19 cellular contexts compared by ENCODE assay signal in the genomic region with DNA sequence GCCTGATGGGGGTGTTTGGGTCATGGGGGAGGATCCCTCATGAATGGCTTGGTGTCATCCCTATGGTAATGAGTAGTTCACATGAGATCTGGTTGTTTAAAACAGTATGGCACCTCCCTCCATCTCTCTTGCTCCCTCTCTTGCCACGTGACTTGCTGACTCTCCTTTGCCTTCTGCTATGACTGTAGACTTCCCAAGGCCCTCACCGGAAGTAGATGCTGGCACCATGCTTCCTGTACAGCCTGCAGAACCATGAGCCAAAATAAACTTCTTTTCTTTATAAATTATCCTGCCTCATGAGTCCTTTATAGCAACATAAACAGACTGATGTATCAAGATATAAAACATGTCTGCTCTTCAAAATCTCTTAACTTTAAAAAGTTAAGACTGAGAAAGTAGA.
DNase-seq lines count a peak whose midpoint lies in the region; ATAC-seq, FAIRE-seq and TF ChIP-seq lines count a peak whose summit lies in the region.
"Had no signal": no experiment of that assay in that cellular context is flagged by ENCODE, and none has a peak within 500 bp of the region (broad histone marks: within the 10 kb centered on the region; RNA-seq: fewer than 3 reads in every experiment).

No MANE protein-coding gene starts in this region.

- H3K79me2 ChIP-seq in endothelial cell of umbilical vein (ENCODE audit: control insufficient read depth, insufficient read depth, low read length), result no peaks in the 10 kb centered on the region

- FAIRE-seq in endothelial cell of umbilical vein (lab: Jason Lieb, UNC), result peak; percentile 48
- FAIRE-seq: A204.1, H54, HTR-8/SVneo had no signal

- peak; percentile 33 for DNase-seq in activated CD8-positive, alpha-beta T cell treated with anti-CD3 and anti-CD28 coated beads for 36 hours
- DNase-seq in activated CD8-positive, alpha-beta T cell treated with anti-CD3 and anti-CD28 coated beads, Interleukin-2, amount 10 ng/mL, durations not matched to agents 7 days and 5 days, result no peak
- DNase-seq in HT1080 (ENCODE audit: low read depth), result peak; percentile 61
- DNase-seq in endothelial cell of umbilical vein (ENCODE audit: low read depth, low spot score), result peak; percentile 67
- DNase-seq in pulmonary artery endothelial cell (ENCODE audit: low read depth, low spot score), result peak; percentile 27
- DNase-seq in HFFc6, result no peak
- DNase-seq in NCI-H2029 treated with DMSO at 0.1 percent for 48 hours (lab: John Stamatoyannopoulos, UW), result no peak
- DNase-seq: Calu3; CD4-positive, alpha-beta memory T cell; NCI-H1105 treated with DMSO at 0.1 percent for 48 hours; NCI-H1694; NCI-H748 treated with DMSO at 0.1 percent for 48 hours; NK-92 treated with Interleukin-12 subunit alpha and Interleukin-12 subunit beta, amount 100 ng/mL, for 24 hours; SIG-M5 had no signal

- TF ChIP-seq CTCF in activated CD8-positive, alpha-beta T cell treated with anti-CD3 and anti-CD28 coated beads for 36 hours (IDR thresholded peaks at IDR 0.05), result no peak
- TF ChIP-seq CTCF in endothelial cell of umbilical vein (IDR thresholded peaks at IDR 0.05; ENCODE audit: extremely low read depth in 1 of 2, insufficient read depth in 1 of 2, low read depth in 1 of 2, low read length in 2 of 2) (no peak), HFFc6 (IDR thresholded peaks at IDR 0.05) (no peak)

- no peaks in the 10 kb centered on the region for H4K20me1 ChIP-seq in endothelial cell of umbilical vein (replicated peaks; ENCODE audit: control insufficient read depth, extremely low read depth, insufficient read depth, low read length)

- no peak overlapping the region for H3K9ac ChIP-seq in endothelial cell of umbilical vein (replicated peaks; ENCODE audit: extremely low read depth, insufficient read depth, low read length)

- no peaks in the 10 kb centered on the region for H3K36me3 ChIP-seq in endothelial cell of umbilical vein (ENCODE audit: control insufficient read depth in 2 of 2, extremely low read depth in 1 of 2, insufficient read depth in 2 of 2, low read length in 2 of 2)

- no peak for TF ChIP-seq POLR2A in endothelial cell of umbilical vein (IDR thresholded peaks at IDR 0.05; ENCODE audit: low read depth, low read length)

- peaks cover 5% of the 10 kb centered on the region for H3K36me3 Mint-ChIP-seq in activated CD8-positive, alpha-beta T cell treated with anti-CD3 and anti-CD28 coated beads for 36 hours (ENCODE audit: low read depth)
- peaks cover 7% of the 10 kb centered on the region for H3K36me3 Mint-ChIP-seq in activated CD8-positive, alpha-beta T cell treated with anti-CD3 and anti-CD28 coated beads, Interleukin-2, amount 10 ng/mL, durations not matched to agents 7 days and 5 days (ENCODE audit: low read depth)
- peaks cover 8% of the 10 kb centered on the region; the same call in 1 of the 2 replicates for H3K36me3 Mint-ChIP-seq in HFFc6 (ENCODE audit: low read depth)

- POLR2A ChIA-PET in activated CD8-positive, alpha-beta T cell treated with anti-CD3 and anti-CD28 coated beads for 36 hours (lab: Charles Lee), result no interaction called here
- POLR2A ChIA-PET in activated CD8-positive, alpha-beta T cell treated with anti-CD3 and anti-CD28 coated beads, Interleukin-2, amount 10 ng/mL, durations not matched to agents 7 days and 5 days (lab: Charles Lee), result no interaction called here
- POLR2A ChIA-PET in endothelial cell of umbilical vein (lab: Charles Lee), result no interaction called here

- H3K9me3 Mint-ChIP-seq in activated CD8-positive, alpha-beta T cell treated with anti-CD3 and anti-CD28 coated beads for 36 hours, result no peaks in the 10 kb centered on the region
- peaks cover 8% of the 10 kb centered on the region for H3K9me3 Mint-ChIP-seq in activated CD8-positive, alpha-beta T cell treated with anti-CD3 and anti-CD28 coated beads, Interleukin-2, amount 10 ng/mL, durations not matched to agents 7 days and 5 days (ENCODE audit: insufficient read depth)
- H3K9me3 Mint-ChIP-seq in HFFc6, result no peaks in the 10 kb centered on the region

- no peaks in the 10 kb centered on the region for H3K9me3 ChIP-seq in endothelial cell of umbilical vein (replicated peaks; ENCODE audit: control insufficient read depth, insufficient read depth, low read length)

- BruUV-seq in endothelial cell of umbilical vein (replicated peaks; lab: Mats Ljungman, UMichigan), result no TSS peak

- CTCF ChIA-PET in activated CD8-positive, alpha-beta T cell treated with anti-CD3 and anti-CD28 coated beads for 36 hours (lab: Charles Lee), result no interaction called here
- CTCF ChIA-PET in activated CD8-positive, alpha-beta T cell treated with anti-CD3 and anti-CD28 coated beads, Interleukin-2, amount 10 ng/mL, durations not matched to agents 7 days and 5 days (lab: Charles Lee), result no interaction called here
- CTCF ChIA-PET in endothelial cell of umbilical vein (lab: Charles Lee), result no interaction called here

- no peaks in the 10 kb centered on the region for H3K27me3 Mint-ChIP-seq in activated CD8-positive, alpha-beta T cell treated with anti-CD3 and anti-CD28 coated beads for 36 hours
- no peaks in the 10 kb centered on the region for H3K27me3 Mint-ChIP-seq in activated CD8-positive, alpha-beta T cell treated with anti-CD3 and anti-CD28 coated beads, Interleukin-2, amount 10 ng/mL, durations not matched to agents 7 days and 5 days (ENCODE audit: low read depth)
- H3K27me3 Mint-ChIP-seq in HFFc6 (ENCODE audit: insufficient read depth), result no peaks in the 10 kb centered on the region; the same call in 1 of the 2 replicates
- H3K27me3 Mint-ChIP-seq: CD4-positive, alpha-beta memory T cell had no signal

- H3K9me1 ChIP-seq in endothelial cell of umbilical vein (replicated peaks; ENCODE audit: control insufficient read depth, extremely low read depth, insufficient read depth, low read length), result no peaks in the 10 kb centered on the region

- dilution Hi-C loops in endothelial cell of umbilical vein (cut with MboI; ENCODE audit: extremely low pct_ligation_motif_present, low sequenced_read_pairs), result no loop called here

- H3K27ac Mint-ChIP-seq in activated CD8-positive, alpha-beta T cell treated with anti-CD3 and anti-CD28 coated beads for 36 hours, result no peak overlapping the region
- no peak overlapping the region for H3K27ac Mint-ChIP-seq in activated CD8-positive, alpha-beta T cell treated with anti-CD3 and anti-CD28 coated beads, Interleukin-2, amount 10 ng/mL, durations not matched to agents 7 days and 5 days
- H3K27ac Mint-ChIP-seq in HFFc6, result no peak overlapping the region; the same call in 1 of the 2 replicates
- H3K27ac Mint-ChIP-seq: CD4-positive, alpha-beta memory T cell had no signal

- peak overlapping the region; percentile 59 for H3K27ac ChIP-seq in endothelial cell of umbilical vein (ENCODE audit: insufficient read depth, low read depth, low read length)

- peaks cover 5% of the 10 kb centered on the region for H3K4me1 Mint-ChIP-seq in activated CD8-positive, alpha-beta T cell treated with anti-CD3 and anti-CD28 coated beads for 36 hours (ENCODE audit: low read depth)
- H3K4me1 Mint-ChIP-seq in activated CD8-positive, alpha-beta T cell treated with anti-CD3 and anti-CD28 coated beads, Interleukin-2, amount 10 ng/mL, durations not matched to agents 7 days and 5 days (ENCODE audit: low read depth), result peaks cover 6% of the 10 kb centered on the region
- peaks cover 7% of the 10 kb centered on the region for H3K4me1 Mint-ChIP-seq in HFFc6 (ENCODE audit: low read depth)

- H3K27me3 ChIP-seq in endothelial cell of umbilical vein (ENCODE audit: control insufficient read depth in 2 of 2, insufficient read depth in 2 of 2, low read length in 2 of 2), result no peaks in the 10 kb centered on the region

- no peak overlapping the region for H3K4me3 ChIP-seq in endothelial cell of umbilical vein (replicated peaks in 1 of 3; ENCODE audit: insufficient read depth in 1 of 3, low read depth in 1 of 3, low read length in 3 of 3)

- no peak overlapping the region for H3K4me3 Mint-ChIP-seq in activated CD8-positive, alpha-beta T cell treated with anti-CD3 and anti-CD28 coated beads for 36 hours
- no peak overlapping the region for H3K4me3 Mint-ChIP-seq in activated CD8-positive, alpha-beta T cell treated with anti-CD3 and anti-CD28 coated beads, Interleukin-2, amount 10 ng/mL, durations not matched to agents 7 days and 5 days
- H3K4me3 Mint-ChIP-seq in HFFc6, result no peak overlapping the region
- H3K4me3 Mint-ChIP-seq: CD4-positive, alpha-beta memory T cell had no signal

- peak overlapping the region; percentile 3 for H2AFZ ChIP-seq in endothelial cell of umbilical vein (ENCODE audit: low read depth, low read length)

- peak; percentile 67 for ATAC-seq in activated CD8-positive, alpha-beta T cell treated with anti-CD3 and anti-CD28 coated beads for 36 hours
- no peak for ATAC-seq in activated CD8-positive, alpha-beta T cell treated with anti-CD3 and anti-CD28 coated beads, Interleukin-2, amount 10 ng/mL, durations not matched to agents 7 days and 5 days
- ATAC-seq in HG03135 (IDR thresholded peaks at IDR 0.05; ENCODE audit: unreplicated experiment), result no peak
- ATAC-seq: SK-N-SH treated with all-trans-retinoic acid at 6 μM for 48 hours had no signal

- intact Hi-C loops in activated CD8-positive, alpha-beta T cell treated with anti-CD3 and anti-CD28 coated beads for 36 hours (cut with micrococcal nuclease), result no loop called here
- intact Hi-C loops in endothelial cell of umbilical vein (cut with micrococcal nuclease), result no loop called here

- H3K4me1 ChIP-seq in endothelial cell of umbilical vein (ENCODE audit: control insufficient read depth, extremely low read depth, insufficient read depth, low read length), result peaks cover 8% of the 10 kb centered on the region

- H3K4me2 ChIP-seq in endothelial cell of umbilical vein (ENCODE audit: insufficient read depth, low read length), result peak overlapping the region; percentile 63

TF ChIP-seq in endothelial cell of umbilical vein, 7 proteins besides CTCF, POLR2A, EP300 and RAD21:
- peak; percentile 66 for TF ChIP-seq POLR2AphosphoS5 (IDR thresholded peaks at IDR 0.05; ENCODE audit: insufficient read depth, low read depth, low read length)
- no peak for TF ChIP-seq MYC (IDR thresholded peaks at IDR 0.05; ENCODE audit: low read depth, low read length)
- TF ChIP-seq, protein P1, sequence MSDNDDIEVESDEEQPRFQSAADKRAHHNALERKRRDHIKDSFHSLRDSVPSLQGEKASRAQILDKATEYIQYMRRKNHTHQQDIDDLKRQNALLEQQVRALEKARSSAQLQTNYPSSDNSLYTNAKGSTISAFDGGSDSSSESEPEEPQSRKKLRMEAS (IDR thresholded peaks at IDR 0.05; ENCODE audit: insufficient read depth, insufficient read length), result peak; percentile 27
- peak; percentile 43 for TF ChIP-seq GATA2 (IDR thresholded peaks at IDR 0.05; ENCODE audit: insufficient read depth, insufficient read length, low read depth, low read length)
- no peak for TF ChIP-seq EZH2 (IDR thresholded peaks at IDR 0.05; ENCODE audit: borderline replicate concordance, low read depth, low read length, severe bottlenecking)
- no peak for TF ChIP-seq JUN (IDR thresholded peaks at IDR 0.05; ENCODE audit: borderline replicate concordance, insufficient read depth, insufficient read length, low read depth)
- peak; percentile 34 for TF ChIP-seq FOS (IDR thresholded peaks at IDR 0.05; ENCODE audit: borderline replicate concordance, insufficient read depth, low read length)

Comparison
In these comparisons a context has a peak if more than half of its experiments do, and no peak if none do; other contexts are left out.
1. DNase-seq: peak in activated CD8-positive, alpha-beta T cell treated with anti-CD3 and anti-CD28 coated beads for 36 hours (single experiment), HT1080 (single experiment), endothelial cell of umbilical vein (single experiment) and pulmonary artery endothelial cell (single experiment); none in activated CD8-positive, alpha-beta T cell treated with anti-CD3 and anti-CD28 coated beads, Interleukin-2, amount 10 ng/mL, durations not matched to agents 7 days and 5 days (single experiment), HFFc6 (single experiment) and NCI-H2029 treated with DMSO at 0.1 percent for 48 hours (single experiment).